10 cellular contexts compared by ENCODE assay signal in the genomic region with DNA sequence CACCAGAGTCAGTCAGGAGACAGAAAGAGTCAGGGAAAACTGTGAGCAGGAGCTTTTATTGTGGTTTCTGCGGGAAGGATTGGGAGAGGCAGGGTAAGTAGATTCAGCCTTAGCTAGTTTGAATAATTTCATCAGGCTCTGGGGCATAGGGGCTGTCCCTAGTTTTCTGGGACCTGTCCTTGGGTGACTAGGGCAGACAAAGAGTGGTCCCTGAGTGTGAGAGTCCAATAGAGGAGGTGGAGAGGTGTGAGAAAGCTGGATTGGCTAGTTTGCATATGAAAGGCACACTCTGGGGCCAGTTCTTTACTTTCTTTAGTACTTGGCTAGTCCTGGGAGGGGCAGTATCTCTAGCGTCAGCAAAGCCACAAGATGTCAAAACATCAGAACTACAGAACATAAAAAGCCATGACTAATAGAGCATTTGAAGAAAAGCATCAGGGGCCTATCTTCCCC.
DNase-seq lines count a peak whose midpoint lies in the region; TF ChIP-seq lines count a peak whose summit lies in the region.
"Had no signal": no experiment of that assay in that cellular context is flagged by ENCODE, and none has a peak within 500 bp of the region (broad histone marks: within the 10 kb centered on the region; RNA-seq: fewer than 3 reads in every experiment).

No MANE protein-coding gene starts in this region.

- peak; percentile 90 for DNase-seq in AG09309 (ENCODE audit: low read depth)
- peak; percentile 100 for DNase-seq in HT1080 (ENCODE audit: low read depth)
- peak; percentile 92 for DNase-seq in astrocyte of the cerebellum (ENCODE audit: low read depth)
- DNase-seq in kidney glomerular epithelial cell (lab: John Stamatoyannopoulos, UW) = peak; percentile 51
- DNase-seq in NCI-H1930 (lab: John Stamatoyannopoulos, UW) = no peak
- DNase-seq in NCI-H1105 treated with DMSO at 0.1 percent for 48 hours (lab: John Stamatoyannopoulos, UW) = no peak
- no peak for DNase-seq in DMS153 treated with DMSO at 0.1 percent for 48 hours (lab: John Stamatoyannopoulos, UW; ENCODE audit: unreplicated experiment)
- no peak for DNase-seq in NCI-H146 treated with DMSO at 0.1 percent for 48 hours (lab: John Stamatoyannopoulos, UW; ENCODE audit: unreplicated experiment)
- DNase-seq: naive B cell, NCI-H1092 treated with DMSO at 0.1 percent for 48 hours had no signal

- no peak overlapping the region for H3K4me3 ChIP-seq in AG09309 (ENCODE audit: control insufficient read depth, low read depth, low read length)
- H3K4me3 ChIP-seq in astrocyte of the cerebellum (ENCODE audit: low read depth, low read length) = no peak overlapping the region

- in situ Hi-C loops in astrocyte of the cerebellum (cut with HindIII; ENCODE audit: low sequenced_read_pairs) = no loop called here

- no peak for TF ChIP-seq CTCF in AG09309 (IDR thresholded peaks at IDR 0.05; ENCODE audit: control insufficient read depth, insufficient read depth, low read depth, low read length, missing control alignments)
- peak; percentile 0 for TF ChIP-seq CTCF in astrocyte of the cerebellum (IDR thresholded peaks at IDR 0.05; ENCODE audit: low read depth, low read length, missing control alignments)

Comparison
In these comparisons a context has a peak if more than half of its experiments do, and no peak if none do; other contexts are left out.
1. DNase-seq: peak in AG09309 (single experiment), HT1080 (single experiment), astrocyte of the cerebellum (single experiment) and kidney glomerular epithelial cell (single experiment); none in NCI-H1930 (0 of 2), NCI-H1105 treated with DMSO at 0.1 percent for 48 hours (single experiment), DMS153 treated with DMSO at 0.1 percent for 48 hours (single experiment) and NCI-H146 treated with DMSO at 0.1 percent for 48 hours (single experiment).